In genomic region chr1:2019162-2019542, GRCh38 we compare ENCODE assay signal across 9 cellular contexts. TPM values are rescaled to one million over a fixed set of nuclear protein-coding genes. Genes with fewer than 3 reads are reported as not detected.
A peak's percentile ranks its signal among the peaks of the same experiment; 100 is the strongest.
DNase-seq lines count a peak whose midpoint lies in the region; ATAC-seq and TF ChIP-seq lines count a peak whose summit lies in the region.
"Had no signal": no experiment of that assay in that cellular context is flagged by ENCODE, and none has a peak within 500 bp of the region (broad histone marks: within the 10 kb centered on the region; RNA-seq: fewer than 3 reads in every experiment).

TSS of gene GABRD (plus strand) at chr1:2019345. CDS start at chr1:2019424, 79 bp downstream.

- no peak for TF ChIP-seq CTCF in glutamatergic neuron (IDR thresholded peaks at IDR 0.05; ENCODE audit: partially characterized antibody, unreplicated experiment)

- no peaks in the 10 kb centered on the region for H3K36me3 Mint-ChIP-seq in glutamatergic neuron (ENCODE audit: unreplicated experiment)
- H3K36me3 Mint-ChIP-seq in stimulated activated naive CD8-positive, alpha-beta T cell treated with anti-CD3 and anti-CD28 coated beads, Interleukin-15, Interleukin-2, amounts not matched to agents 100 ng/mL and 50 ng/mL, for 24 hours (ENCODE audit: low read depth) = peaks cover 3% of the 10 kb centered on the region

- ATAC-seq in SK-N-SH treated with all-trans-retinoic acid at 6 μM for 48 hours = 0 out of 3 replicates have a peak, but pooled peaks have one; percentile 29
- ATAC-seq in HG02970 (IDR thresholded peaks at IDR 0.05; ENCODE audit: low FRiP score, unreplicated experiment) = no peak

- H3K27me3 Mint-ChIP-seq in glutamatergic neuron (ENCODE audit: unreplicated experiment) = peaks cover 16% of the 10 kb centered on the region
- H3K27me3 Mint-ChIP-seq in stimulated activated naive CD8-positive, alpha-beta T cell treated with anti-CD3 and anti-CD28 coated beads, Interleukin-15, Interleukin-2, amounts not matched to agents 100 ng/mL and 50 ng/mL, for 24 hours = peaks cover 70% of the 10 kb centered on the region

- H3K4me1 Mint-ChIP-seq in glutamatergic neuron (ENCODE audit: low read depth, unreplicated experiment) = peaks cover 2% of the 10 kb centered on the region
- H3K4me1 Mint-ChIP-seq in stimulated activated naive CD8-positive, alpha-beta T cell treated with anti-CD3 and anti-CD28 coated beads, Interleukin-15, Interleukin-2, amounts not matched to agents 100 ng/mL and 50 ng/mL, for 24 hours (ENCODE audit: low read depth) = peaks cover 7% of the 10 kb centered on the region

- no peak within 1 kb of the TSS for H3K27ac Mint-ChIP-seq in glutamatergic neuron (ENCODE audit: unreplicated experiment)
- H3K27ac Mint-ChIP-seq in stimulated activated naive CD8-positive, alpha-beta T cell treated with anti-CD3 and anti-CD28 coated beads, Interleukin-15, Interleukin-2, amounts not matched to agents 100 ng/mL and 50 ng/mL, for 24 hours = no peak within 1 kb of the TSS

- H3K9me3 Mint-ChIP-seq in glutamatergic neuron (ENCODE audit: unreplicated experiment) = peaks cover 2% of the 10 kb centered on the region
- no peaks in the 10 kb centered on the region for H3K9me3 Mint-ChIP-seq in stimulated activated naive CD8-positive, alpha-beta T cell treated with anti-CD3 and anti-CD28 coated beads, Interleukin-15, Interleukin-2, amounts not matched to agents 100 ng/mL and 50 ng/mL, for 24 hours

- peak; percentile 35 for DNase-seq in activated CD4-positive, alpha-beta T cell treated with anti-CD3 and anti-CD28 coated beads for 48 hours
- DNase-seq in activated CD4-positive, alpha-beta T cell treated with anti-CD3 and anti-CD28 coated beads, Interleukin-2, amount 50 U/mL, for 1 hour = no peak
- peak; percentile 64 for DNase-seq in glutamatergic neuron
- no peak for DNase-seq in T-helper 1 cell
- no peak for DNase-seq in LoVo (ENCODE audit: low spot score)

- H3K4me3 Mint-ChIP-seq in glutamatergic neuron (ENCODE audit: unreplicated experiment) = peak within 1 kb of the TSS; percentile 79
- H3K4me3 Mint-ChIP-seq in stimulated activated naive CD8-positive, alpha-beta T cell treated with anti-CD3 and anti-CD28 coated beads, Interleukin-15, Interleukin-2, amounts not matched to agents 100 ng/mL and 50 ng/mL, for 24 hours = peak within 1 kb of the TSS; percentile 64

TF ChIP-seq in SK-N-SH treated with all-trans-retinoic acid at 6 μM for 48 hours, 23 proteins besides CTCF, POLR2A, EP300 and RAD21:
- no peak for TF ChIP-seq ZC3H10 (CRISPR knock-in tag; IDR thresholded peaks at IDR 0.05)
TF ChIP-seq in SK-N-SH treated with all-trans-retinoic acid at 6 μM for 48 hours: peak in this region for 0.

RNA-seq across cellular contexts. Expression of gene GABRD, which starts in this region (rescaled TPM):
- 2.5 TPM for total RNA-seq in glutamatergic neuron (ENCODE audit: unreplicated experiment)
- total RNA-seq: myocyte had no signal

Comparison
In these comparisons a context has a peak if more than half of its experiments do, and no peak if none do; other contexts are left out.
1. DNase-seq: peak in activated CD4-positive, alpha-beta T cell treated with anti-CD3 and anti-CD28 coated beads for 48 hours (single experiment) and glutamatergic neuron (single experiment); none in activated CD4-positive, alpha-beta T cell treated with anti-CD3 and anti-CD28 coated beads, Interleukin-2, amount 50 U/mL, for 1 hour (single experiment), T-helper 1 cell (0 of 5) and LoVo (single experiment).